Comparison of ENCODE assay signal across 8 cellular contexts in the genomic region with DNA sequence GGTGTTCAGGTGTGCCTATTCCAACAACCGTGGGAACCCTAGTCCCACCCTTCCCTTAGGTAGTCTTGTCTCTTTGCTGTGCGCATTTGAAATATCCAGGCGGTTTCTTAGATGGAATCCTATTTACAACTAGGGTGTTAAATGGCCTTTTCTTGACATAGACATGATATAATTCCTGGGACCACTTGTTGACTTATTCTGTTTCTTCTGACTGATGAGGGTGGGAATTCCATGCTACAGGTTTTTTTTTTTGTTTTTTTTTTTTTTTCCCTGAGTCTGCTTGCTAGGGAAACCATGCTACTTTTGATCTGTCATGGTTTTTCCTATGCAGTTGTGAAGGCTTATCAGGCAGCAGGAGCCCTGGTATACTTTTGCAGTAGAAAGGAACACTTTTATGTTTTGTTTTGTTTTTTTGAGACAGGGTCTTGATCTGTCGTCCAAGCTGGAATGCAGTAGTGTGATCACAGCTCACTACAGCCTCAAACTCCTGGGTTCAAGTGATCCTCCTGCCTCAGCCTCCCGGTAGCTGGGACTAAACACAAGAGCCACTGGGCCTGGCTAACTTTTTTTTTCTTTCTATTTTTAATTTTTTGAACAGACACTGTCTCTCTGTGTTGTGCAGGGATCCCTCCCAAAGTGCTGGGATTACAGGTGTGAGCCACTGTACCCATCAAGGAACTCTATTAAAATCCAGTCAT. TPM values are rescaled to one million over a fixed set of nuclear protein-coding genes. Genes with fewer than 3 reads are reported as not detected.
A peak's percentile ranks its signal among the peaks of the same experiment; 100 is the strongest.
DNase-seq lines count a peak whose midpoint lies in the region; ATAC-seq and TF ChIP-seq lines count a peak whose summit lies in the region.

No MANE protein-coding gene starts in this region.

- 37% methylated on average over 5 of the region's 5 CpGs for WGBS in mammary epithelial cell (ENCODE audit: low coverage, missing lambda C conversion rate)

- peak overlapping the region; percentile 94 for H3K4me2 ChIP-seq in mammary epithelial cell (ENCODE audit: insufficient read depth, low read depth, low read length)

- 0 out of 2 replicates have a peak overlapping the region, but pooled peaks have one; percentile 84 for H3K27ac Mint-ChIP-seq in HFFc6
- H3K27ac Mint-ChIP-seq in naive thymus-derived CD4-positive, alpha-beta T cell, result peak overlapping the region; percentile 62 to 100 (median 88)

- H3K9ac ChIP-seq in mammary epithelial cell (ENCODE audit: insufficient read depth, low read length), result peak overlapping the region; percentile 60

- CTCF ChIA-PET in mammary epithelial cell (lab: Charles Lee; ENCODE audit: low non-redundant PET), result no interaction called here
- CTCF ChIA-PET in naive thymus-derived CD4-positive, alpha-beta T cell (lab: Charles Lee), result interaction anchor here (0.9 to 3.2 kb wide), 6 partner anchors 12 to 216 kb away, joined by 3 to 56 read pairs (median 14); no protein-coding TSS in a partner anchor

- in situ Hi-C loops in mammary epithelial cell (cut with MboI; ENCODE audit: low sequenced_read_pairs in 2 of 2), result loop anchor here in 1 of 2 donors (5.0 to 25.0 kb wide), 2 partner anchors 45 to 105 kb away; no protein-coding TSS in a partner anchor

- peak overlapping the region; percentile 96 for H3K4me3 Mint-ChIP-seq in HFFc6
- H3K4me3 Mint-ChIP-seq in naive thymus-derived CD4-positive, alpha-beta T cell, result peak overlapping the region; percentile 86 to 98 (median 89)

- peaks cover 47% of the 10 kb centered on the region for H3K4me1 ChIP-seq in ACC112 (ENCODE audit: control insufficient read depth, insufficient read depth, low read length, unreplicated experiment)
- H3K4me1 ChIP-seq in mammary epithelial cell (ENCODE audit: insufficient read depth, low read length), result peaks cover 30% of the 10 kb centered on the region
- H3K4me1 ChIP-seq in naive thymus-derived CD4-positive, alpha-beta T cell (ENCODE audit: control insufficient read depth in 2 of 2, insufficient read depth in 2 of 2, low read length in 2 of 2), result peaks cover 63 to 72% of the 10 kb centered on the region in 2 donors

- H3K79me2 ChIP-seq in ACC112 (ENCODE audit: control insufficient read depth, insufficient read depth, low read length, unreplicated experiment), result peaks cover 53% of the 10 kb centered on the region
- peaks cover 65% of the 10 kb centered on the region for H3K79me2 ChIP-seq in mammary epithelial cell (ENCODE audit: insufficient read depth, low read length)

- H3K9me3 ChIP-seq in mammary epithelial cell (replicated peaks; ENCODE audit: insufficient read depth, low read length), result no peaks in the 10 kb centered on the region
- H3K9me3 ChIP-seq in naive thymus-derived CD4-positive, alpha-beta T cell (ENCODE audit: control insufficient read depth in 2 of 3, low read length in 3 of 3), result no peaks in the 10 kb centered on the region

- dilution Hi-C loops in mammary epithelial cell (cut with HindIII; ENCODE audit: low sequenced_read_pairs), result no loop called here

- H3K27ac ChIP-seq in ACC112 (ENCODE audit: low read depth, low read length) (no peak overlapping the region), mammary epithelial cell (ENCODE audit: insufficient read depth, low read depth, low read length) (peak overlapping the region; percentile 66)
- peak overlapping the region; percentile 92 for H3K27ac ChIP-seq in naive thymus-derived CD4-positive, alpha-beta T cell (ENCODE audit: low read depth, low read length)

- POLR2A ChIA-PET in naive thymus-derived CD4-positive, alpha-beta T cell (lab: Charles Lee), result interaction anchor here (0.5 to 10.2 kb wide), 16 partner anchors 9 to 215 kb away, joined by 3 to 399 read pairs (median 14); a partner anchor contains a TSS

- no peaks in the 10 kb centered on the region for H4K20me1 ChIP-seq in mammary epithelial cell (ENCODE audit: insufficient read depth, low read length)

- peaks cover 62% of the 10 kb centered on the region for H3K4me1 Mint-ChIP-seq in HFFc6 (ENCODE audit: low read depth)
- H3K4me1 Mint-ChIP-seq in naive thymus-derived CD4-positive, alpha-beta T cell, result peaks cover 67 to 80% (median 74%) of the 10 kb centered on the region in 7 donors

- H2AFZ ChIP-seq in ACC112 (ENCODE audit: low read length, unreplicated experiment), result no peak overlapping the region
- peak overlapping the region; percentile 84 for H2AFZ ChIP-seq in mammary epithelial cell (ENCODE audit: low read depth, low read length)

- no peak for DNase-seq in HFFc6
- DNase-seq in mammary epithelial cell, result no peak
- DNase-seq in naive thymus-derived CD4-positive, alpha-beta T cell, result no peak

- H3K36me3 ChIP-seq in ACC112 (ENCODE audit: insufficient read depth, low read length) (no peaks in the 10 kb centered on the region), mammary epithelial cell (ENCODE audit: insufficient read depth, low read length) (no peaks in the 10 kb centered on the region)
- peaks cover 0 to 10% (median 0%) of the 10 kb centered on the region in 3 experiments for H3K36me3 ChIP-seq in naive thymus-derived CD4-positive, alpha-beta T cell (ENCODE audit: control insufficient read depth in 2 of 3, insufficient read depth in 3 of 3, low read length in 3 of 3)

- TF ChIP-seq CTCF in HFFc6 (IDR thresholded peaks at IDR 0.05) (no peak), mammary epithelial cell (conservative IDR thresholded peaks at IDR 0.05 in 1 of 2, IDR thresholded peaks at IDR 0.05 in 1 of 2; ENCODE audit: extremely low read depth in 1 of 2, insufficient read depth in 1 of 2, low read depth in 1 of 2, low read length in 2 of 2) (no peak)

- BruUV-seq in mammary epithelial cell (replicated peaks; lab: Mats Ljungman, UMichigan), result no TSS peak

- no peaks in the 10 kb centered on the region for H3K27me3 ChIP-seq in ACC112 (ENCODE audit: insufficient read depth, low read length)
- no peaks in the 10 kb centered on the region for H3K27me3 ChIP-seq in mammary epithelial cell (ENCODE audit: insufficient read depth, low read length)
- no peaks in the 10 kb centered on the region for H3K27me3 ChIP-seq in naive thymus-derived CD4-positive, alpha-beta T cell (ENCODE audit: control insufficient read depth in 2 of 2, insufficient read depth in 2 of 2, low read length in 2 of 2)

- intact Hi-C loops in mammary epithelial cell (cut with micrococcal nuclease), result no loop called here
- intact Hi-C loops in naive thymus-derived CD4-positive, alpha-beta T cell (cut with micrococcal nuclease), result loop anchor here (1.0 kb wide), 1 partner anchor 8 kb away; no protein-coding TSS in a partner anchor

- peaks cover 2% of the 10 kb centered on the region for H3K27me3 Mint-ChIP-seq in HFFc6 (ENCODE audit: insufficient read depth)
- peaks cover 0 to 2% (median 0%) of the 10 kb centered on the region in 5 donors for H3K27me3 Mint-ChIP-seq in naive thymus-derived CD4-positive, alpha-beta T cell

- H3K36me3 Mint-ChIP-seq in HFFc6 (ENCODE audit: low read depth), result 0 out of 2 replicates have a peak, but pooled peaks cover 4% of the 10 kb centered on the region
- peaks cover 0 to 24% (median 0%) of the 10 kb centered on the region in 5 donors for H3K36me3 Mint-ChIP-seq in naive thymus-derived CD4-positive, alpha-beta T cell

- ATAC-seq in naive thymus-derived CD4-positive, alpha-beta T cell, result no peak
- ATAC-seq in HG02973 (IDR thresholded peaks at IDR 0.05; ENCODE audit: unreplicated experiment), result no peak
- no peak for ATAC-seq in GM18907 (IDR thresholded peaks at IDR 0.05; ENCODE audit: unreplicated experiment)
- ATAC-seq in HG02798 (IDR thresholded peaks at IDR 0.05; ENCODE audit: poor library complexity, unreplicated experiment), result no peak
- no peak for ATAC-seq in GM19452 (IDR thresholded peaks at IDR 0.05; ENCODE audit: unreplicated experiment)

- H3K4me3 ChIP-seq in ACC112 (ENCODE audit: low read depth, low read length) (peak overlapping the region; percentile 85), mammary epithelial cell (replicated peaks in 1 of 3; ENCODE audit: insufficient read depth in 1 of 3, low read depth in 2 of 3, low read length in 3 of 3) (peak overlapping the region; percentile 57 to 90 (median 69))
- H3K4me3 ChIP-seq in naive thymus-derived CD4-positive, alpha-beta T cell (ENCODE audit: low read length), result peak overlapping the region; percentile 83

- H3K9me3 Mint-ChIP-seq in HFFc6, result no peaks in the 10 kb centered on the region
- peaks cover 0 to 3% (median 0%) of the 10 kb centered on the region in 11 donors for H3K9me3 Mint-ChIP-seq in naive thymus-derived CD4-positive, alpha-beta T cell

RNA-seq across cellular contexts. Expression of a gene that starts 1.5 kb away (rescaled TPM):
- total RNA-seq in HFFc6 (2021; fragmentation: NEBNext Ultra II Directional; extraction: Animal tissue kit (Norgen Biotek cat#: 25700)), result 10 to 100 TPM; 27.6 to 33.1 (median 30.7) TPM
- total RNA-seq in mammary epithelial cell, result 10 to 100 TPM; 57.0 to 74.0 TPM
- polyA plus RNA-seq in mammary epithelial cell, result 45.2 TPM
- 74.4 TPM for polyA minus RNA-seq in mammary epithelial cell
- total RNA-seq in naive thymus-derived CD4-positive, alpha-beta T cell, result 100 to 1,000 TPM in 3 of 5 experiments, 10 to 100 TPM in 2; 95.6 to 117 (median 103) TPM
- 10 to 100 TPM; 38.4 to 43.6 TPM for polyA plus RNA-seq in naive thymus-derived CD4-positive, alpha-beta T cell

RNA-seq across cellular contexts. Expression of a gene that starts 16.2 kb away (rescaled TPM):
- 10 to 100 TPM; 57.8 to 72.3 (median 66.4) TPM for total RNA-seq in HFFc6 (2021; fragmentation: NEBNext Ultra II Directional; extraction: Animal tissue kit (Norgen Biotek cat#: 25700))
- total RNA-seq in mammary epithelial cell, result 10 to 100 TPM; 11.5 to 61.4 TPM
- polyA plus RNA-seq in mammary epithelial cell, result 92.3 TPM
- 107 TPM for polyA minus RNA-seq in mammary epithelial cell
- 100 to 1,000 TPM in 2 of 5 experiments, 10 to 100 TPM in 3; 89.4 to 147 (median 96.3) TPM for total RNA-seq in naive thymus-derived CD4-positive, alpha-beta T cell
- polyA plus RNA-seq in naive thymus-derived CD4-positive, alpha-beta T cell, result 100 to 1,000 TPM; 133 to 220 TPM

RNA-seq across cellular contexts. Expression of a gene that starts 48.6 kb away (rescaled TPM):
- total RNA-seq in HFFc6 (2021; fragmentation: NEBNext Ultra II Directional; extraction: Animal tissue kit (Norgen Biotek cat#: 25700)), result 10 to 100 TPM; 14.5 to 19.7 (median 17.1) TPM
- total RNA-seq in mammary epithelial cell, result 10 to 100 TPM; 20.3 to 36.4 TPM
- 45.2 TPM for polyA plus RNA-seq in mammary epithelial cell
- 74.2 TPM for polyA minus RNA-seq in mammary epithelial cell
- total RNA-seq in naive thymus-derived CD4-positive, alpha-beta T cell, result 10 to 100 TPM; 20.8 to 28.3 (median 26.1) TPM
- polyA plus RNA-seq in naive thymus-derived CD4-positive, alpha-beta T cell, result 10 to 100 TPM; 24.2 to 27.8 TPM

RNA-seq across cellular contexts. Expression of a gene that starts 59.7 kb away (rescaled TPM):
- 10 to 100 TPM; 81.4 to 96.7 (median 85.6) TPM for total RNA-seq in HFFc6 (2021; fragmentation: NEBNext Ultra II Directional; extraction: Animal tissue kit (Norgen Biotek cat#: 25700))
- 100 to 1,000 TPM in 1 of 2 donors, 10 to 100 TPM in 1; 73.6 to 108 TPM for total RNA-seq in mammary epithelial cell
- polyA plus RNA-seq in mammary epithelial cell, result 105 TPM
- 493 TPM for polyA minus RNA-seq in mammary epithelial cell
- 100 to 1,000 TPM; 103 to 137 (median 120) TPM for total RNA-seq in naive thymus-derived CD4-positive, alpha-beta T cell
- polyA plus RNA-seq in naive thymus-derived CD4-positive, alpha-beta T cell, result 10 to 100 TPM; 45.0 to 71.5 TPM
